16 cellular contexts compared by ENCODE assay signal in genomic region chr16:31130899-31131298, GRCh38. TPM values are rescaled to one million over a fixed set of nuclear protein-coding genes. Genes with fewer than 3 reads are reported as not detected.
A peak's percentile ranks its signal among the peaks of the same experiment; 100 is the strongest.
DNase-seq lines count a peak whose midpoint lies in the region; ATAC-seq, FAIRE-seq and TF ChIP-seq lines count a peak whose summit lies in the region.
"Had no signal": no experiment of that assay in that cellular context is flagged by ENCODE, and none has a peak within 500 bp of the region (broad histone marks: within the 10 kb centered on the region; RNA-seq: fewer than 3 reads in every experiment).

No MANE protein-coding gene starts in this region.

- no peaks in the 10 kb centered on the region for H3K27me3 Mint-ChIP-seq in activated CD8-positive, alpha-beta T cell treated with anti-CD3 and anti-CD28 coated beads, Interleukin-2, amount 10 ng/mL, durations not matched to agents 7 days and 5 days (ENCODE audit: low read depth)
- H3K27me3 Mint-ChIP-seq: activated T-cell treated with anti-CD3 and anti-CD28 coated beads, Interleukin-2, amount 50 U/mL, for 24 hours; natural killer cell treated with Interleukin-12 subunit alpha and Interleukin-12 subunit beta and Interleukin-15 and Interleukin-18, amount 100 ng/mL, for 72 hours had no signal

- no peak for TF ChIP-seq CTCF in RWPE2 (IDR thresholded peaks at IDR 0.05; ENCODE audit: poor library complexity, severe bottlenecking)

- H3K27ac ChIP-seq in RWPE2 (ENCODE audit: poor library complexity, severe bottlenecking) (peak overlapping the region; percentile 75), small intestine (ENCODE audit: low read depth in 1 of 2, low read length in 1 of 2) (peak overlapping the region; percentile 90 to 94)
- H3K27ac ChIP-seq: SJCRH30 had no signal

- ATAC-seq in RWPE2 (ENCODE audit: low read depth), result peak; percentile 77
- ATAC-seq in activated CD8-positive, alpha-beta T cell treated with anti-CD3 and anti-CD28 coated beads, Interleukin-2, amount 10 ng/mL, durations not matched to agents 7 days and 5 days, result no peak
- ATAC-seq: natural killer cell treated with Interleukin-12 subunit alpha and Interleukin-12 subunit beta and Interleukin-15 and Interleukin-18, amount 100 ng/mL, for 72 hours had no signal

- H3K9me3 ChIP-seq in RWPE2 (ENCODE audit: severe bottlenecking) (no peaks in the 10 kb centered on the region), small intestine (ENCODE audit: control insufficient read depth, low read depth) (no peaks in the 10 kb centered on the region)
- H3K9me3 ChIP-seq: SJCRH30, spleen had no signal

- H3K9me3 Mint-ChIP-seq in activated CD8-positive, alpha-beta T cell treated with anti-CD3 and anti-CD28 coated beads, Interleukin-2, amount 10 ng/mL, durations not matched to agents 7 days and 5 days (ENCODE audit: insufficient read depth), result no peaks in the 10 kb centered on the region
- H3K9me3 Mint-ChIP-seq: activated T-cell treated with anti-CD3 and anti-CD28 coated beads, Interleukin-2, amount 50 U/mL, for 24 hours; natural killer cell treated with Interleukin-12 subunit alpha and Interleukin-12 subunit beta and Interleukin-15 and Interleukin-18, amount 100 ng/mL, for 72 hours had no signal

- peaks cover 40% of the 10 kb centered on the region for H3K4me1 ChIP-seq in RWPE2 (ENCODE audit: insufficient read depth, poor library complexity, severe bottlenecking)
- H3K4me1 ChIP-seq in small intestine (ENCODE audit: control insufficient read depth in 2 of 2, insufficient read depth in 1 of 2, low read depth in 1 of 2, low read length in 1 of 2), result peaks cover 4 to 13% of the 10 kb centered on the region in 2 donors
- H3K4me1 ChIP-seq: SJCRH30 had no signal

- H3K4me1 Mint-ChIP-seq in activated CD8-positive, alpha-beta T cell treated with anti-CD3 and anti-CD28 coated beads, Interleukin-2, amount 10 ng/mL, durations not matched to agents 7 days and 5 days (ENCODE audit: low read depth), result peaks cover 5% of the 10 kb centered on the region

- no peak overlapping the region for H3K4me3 ChIP-seq in RWPE2 (ENCODE audit: severe bottlenecking)
- H3K4me3 ChIP-seq in small intestine (ENCODE audit: low read depth in 1 of 2, low read length in 2 of 2), result no peak overlapping the region
- H3K4me3 ChIP-seq: SJCRH30 had no signal

- H3K27ac Mint-ChIP-seq in activated CD8-positive, alpha-beta T cell treated with anti-CD3 and anti-CD28 coated beads, Interleukin-2, amount 10 ng/mL, durations not matched to agents 7 days and 5 days, result no peak overlapping the region
- H3K27ac Mint-ChIP-seq: activated T-cell treated with anti-CD3 and anti-CD28 coated beads, Interleukin-2, amount 50 U/mL, for 24 hours; natural killer cell treated with Interleukin-12 subunit alpha and Interleukin-12 subunit beta and Interleukin-15 and Interleukin-18, amount 100 ng/mL, for 72 hours had no signal

- intact Hi-C loops in posterior vena cava (cut with DNase I), result loop anchor here in 1 of 2 donors (5.0 kb wide), 1 partner anchor 1384 kb away; the partner anchor contains the start of gene C16orf54

- FAIRE-seq in small intestine (lab: Jason Lieb, UNC), result no peak
- FAIRE-seq: endometrium had no signal

- H3K36me3 Mint-ChIP-seq in activated CD8-positive, alpha-beta T cell treated with anti-CD3 and anti-CD28 coated beads, Interleukin-2, amount 10 ng/mL, durations not matched to agents 7 days and 5 days (ENCODE audit: low read depth), result peaks cover 20% of the 10 kb centered on the region
- H3K36me3 Mint-ChIP-seq: natural killer cell treated with Interleukin-12 subunit alpha and Interleukin-12 subunit beta and Interleukin-15 and Interleukin-18, amount 100 ng/mL, for 72 hours had no signal

- 22 to 49% (median 36%) methylated on average over 5 to 6 of the region's 6 CpGs for WGBS in small intestine, 3 donors

- H3K36me3 ChIP-seq in RWPE2 (ENCODE audit: low read depth) (peaks cover 45% of the 10 kb centered on the region), small intestine (ENCODE audit: control insufficient read depth in 2 of 2, insufficient read depth in 2 of 2, low read length in 2 of 2) (no peaks in the 10 kb centered on the region)
- H3K36me3 ChIP-seq: SJCRH30 had no signal

- H3K27me3 ChIP-seq in RWPE2 (ENCODE audit: insufficient read depth, poor library complexity, severe bottlenecking), result no peaks in the 10 kb centered on the region
- H3K27me3 ChIP-seq in small intestine (ENCODE audit: control insufficient read depth in 2 of 2, insufficient read depth in 2 of 2, low read length in 2 of 2), result no peaks in the 10 kb centered on the region
- H3K27me3 ChIP-seq: SJCRH30, spleen had no signal

- H3K4me3 Mint-ChIP-seq in activated CD8-positive, alpha-beta T cell treated with anti-CD3 and anti-CD28 coated beads, Interleukin-2, amount 10 ng/mL, durations not matched to agents 7 days and 5 days, result no peak overlapping the region
- H3K4me3 Mint-ChIP-seq: activated T-cell treated with anti-CD3 and anti-CD28 coated beads, Interleukin-2, amount 50 U/mL, for 24 hours; natural killer cell treated with Interleukin-12 subunit alpha and Interleukin-12 subunit beta and Interleukin-15 and Interleukin-18, amount 100 ng/mL, for 72 hours had no signal

- CTCF ChIA-PET in activated CD8-positive, alpha-beta T cell treated with anti-CD3 and anti-CD28 coated beads, Interleukin-2, amount 10 ng/mL, durations not matched to agents 7 days and 5 days (lab: Charles Lee), result interaction anchor here (3.2 kb wide), 1 partner anchor 11 kb away, joined by 16 read pairs; no protein-coding TSS in a partner anchor

- peak; percentile 94 for DNase-seq in ELF-1 (ENCODE audit: low read depth, low spot score)
- DNase-seq in RWPE2 (ENCODE audit: low spot score), result peak; percentile 92
- DNase-seq in islet precursor cell, result peak; percentile 96
- peak; percentile 97 for DNase-seq in small intestine
- DNase-seq in activated CD8-positive, alpha-beta T cell treated with anti-CD3 and anti-CD28 coated beads, Interleukin-2, amount 10 ng/mL, durations not matched to agents 7 days and 5 days, result no peak
- DNase-seq in posterior vena cava (ENCODE audit: low spot score), result no peak
- no peak for DNase-seq in epidermal melanocyte (ENCODE audit: insufficient read length, low spot score)
- no peak for DNase-seq in activated gamma-delta T cell treated with Interleukin-2 at 50 U/mL for 16 hours
- DNase-seq: activated T-cell treated with anti-CD3 and anti-CD28 coated beads, Interleukin-2, amount 50 U/mL, for 24 hours; aorta; NCI-H526; SJCRH30 had no signal

- POLR2A ChIA-PET in activated CD8-positive, alpha-beta T cell treated with anti-CD3 and anti-CD28 coated beads, Interleukin-2, amount 10 ng/mL, durations not matched to agents 7 days and 5 days (lab: Charles Lee), result interaction anchor here (1.3 to 1.4 kb wide), 2 partner anchors 49 kb away, joined by 3 to 6 read pairs; partner anchors contain the start of gene FUS

RNA-seq across cellular contexts. Expression of gene PRSS8, which starts 4.6 kb away (rescaled TPM):
- polyA plus RNA-seq in small intestine, result 100 to 1,000 TPM; 220 to 358 (median 225) TPM
- not detected for total RNA-seq in activated CD8-positive, alpha-beta T cell treated with anti-CD3 and anti-CD28 coated beads, Interleukin-2, amount 10 ng/mL, durations not matched to agents 7 days and 5 days
- under 1 TPM in 1 of 2 donors, not detected in 1; 0.23 TPM for total RNA-seq in posterior vena cava
- total RNA-seq: aorta; natural killer cell treated with Interleukin-12 subunit alpha and Interleukin-12 subunit beta and Interleukin-15 and Interleukin-18, amount 100 ng/mL, for 72 hours; SJCRH30; spleen had no signal
- polyA plus RNA-seq: BJ had no signal

RNA-seq across cellular contexts. Expression of gene KAT8, which starts 13.4 kb away (rescaled TPM):
- 10 to 100 TPM; 43.7 to 44.3 (median 43.8) TPM for polyA plus RNA-seq in small intestine
- 10 to 100 TPM; 58.6 to 63.8 TPM for total RNA-seq in activated CD8-positive, alpha-beta T cell treated with anti-CD3 and anti-CD28 coated beads, Interleukin-2, amount 10 ng/mL, durations not matched to agents 7 days and 5 days
- total RNA-seq in posterior vena cava, result 10 to 100 TPM; 49.9 to 51.3 TPM

RNA-seq across cellular contexts. Expression of gene PRSS36, which starts 19.0 kb away (rescaled TPM):
- 10 to 100 TPM in 2 of 3 donors, 1 to 10 TPM in 1; 4.1 to 19.2 (median 12.2) TPM for polyA plus RNA-seq in small intestine
- total RNA-seq in activated CD8-positive, alpha-beta T cell treated with anti-CD3 and anti-CD28 coated beads, Interleukin-2, amount 10 ng/mL, durations not matched to agents 7 days and 5 days, result 1 to 10 TPM in 1 of 2 experiments, under 1 TPM in 1; 0.95 to 1.3 TPM
- 1 to 10 TPM; 2.9 to 5.2 TPM for total RNA-seq in posterior vena cava

RNA-seq across cellular contexts. Expression of gene BCKDK, which starts 22.7 kb away (rescaled TPM):
- 10 to 100 TPM; 23.8 to 27.7 (median 27.5) TPM for polyA plus RNA-seq in small intestine
- 10 to 100 TPM; 38.9 TPM for total RNA-seq in activated CD8-positive, alpha-beta T cell treated with anti-CD3 and anti-CD28 coated beads, Interleukin-2, amount 10 ng/mL, durations not matched to agents 7 days and 5 days
- total RNA-seq in posterior vena cava, result 10 to 100 TPM; 29.8 to 30.6 TPM

RNA-seq across cellular contexts. Expression of gene VKORC1, which starts 36.3 kb away (rescaled TPM):
- polyA plus RNA-seq in small intestine, result 10 to 100 TPM; 77.8 to 87.8 (median 83.4) TPM
- total RNA-seq in activated CD8-positive, alpha-beta T cell treated with anti-CD3 and anti-CD28 coated beads, Interleukin-2, amount 10 ng/mL, durations not matched to agents 7 days and 5 days, result 10 to 100 TPM; 71.6 to 78.8 TPM
- total RNA-seq in posterior vena cava, result 100 to 1,000 TPM in 1 of 2 donors, 10 to 100 TPM in 1; 77.8 to 113 TPM

Comparison
In these comparisons a context has a peak if more than half of its experiments do, and no peak if none do; other contexts are left out.
1. DNase-seq: peak in ELF-1 (single experiment), RWPE2 (single experiment), islet precursor cell (single experiment) and small intestine (single experiment); none in activated CD8-positive, alpha-beta T cell treated with anti-CD3 and anti-CD28 coated beads, Interleukin-2, amount 10 ng/mL, durations not matched to agents 7 days and 5 days (single experiment), posterior vena cava (single experiment), epidermal melanocyte (single experiment) and activated gamma-delta T cell treated with Interleukin-2 at 50 U/mL for 16 hours (single experiment).